In the genomic region with DNA sequence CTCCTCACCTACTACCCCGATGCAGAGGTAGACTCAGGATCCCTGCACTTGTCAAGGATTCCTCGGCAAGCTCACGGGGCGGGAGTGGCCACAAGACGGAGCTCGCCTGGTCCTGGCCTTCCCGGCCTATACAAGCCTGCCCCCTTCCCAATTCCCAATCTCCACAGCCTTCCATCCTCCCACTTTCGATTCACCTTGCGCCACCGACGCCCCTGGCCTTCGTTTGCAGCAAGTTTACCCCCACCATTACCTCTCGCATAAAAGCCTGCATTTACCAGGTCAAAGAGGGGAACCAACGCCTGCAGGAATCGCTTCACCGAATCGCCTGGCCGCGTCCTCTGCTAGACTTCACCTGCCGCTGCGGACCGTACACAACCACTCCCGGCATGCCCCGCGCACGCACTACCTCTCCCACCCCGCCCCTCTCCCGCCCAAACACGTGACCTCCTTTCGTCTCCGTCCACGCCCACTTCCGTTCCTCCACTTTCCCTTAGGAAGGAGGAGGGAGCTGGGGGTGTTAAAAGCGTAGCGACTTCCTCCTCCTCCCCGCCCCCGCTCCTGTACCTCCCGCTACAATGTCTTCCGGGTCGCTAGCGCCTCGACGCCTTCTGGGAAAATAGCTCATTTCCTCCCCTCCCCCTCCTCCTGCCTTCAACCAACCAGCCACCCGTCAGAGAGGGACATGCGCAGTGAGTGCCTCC, we compare ENCODE assay signal across 8 cellular contexts. TPM values are rescaled to one million over a fixed set of nuclear protein-coding genes. Genes with fewer than 3 reads are reported as not detected.
DNase-seq lines count a peak whose midpoint lies in the region; ATAC-seq, FAIRE-seq and TF ChIP-seq lines count a peak whose summit lies in the region.

A gene (minus strand): TSS at position 380 of the 701 bp plus-strand sequence. CDS start 44,779 bp downstream, outside the sequence.

- DNase-seq in Caki2 (ENCODE audit: low read depth) = peak; percentile 100
- DNase-seq in HTR-8/SVneo (ENCODE audit: insufficient read length, low spot score) = peak; percentile 91
- DNase-seq in NOMO-1 treated with DMSO at 0.1 percent for 48 hours (lab: John Stamatoyannopoulos, UW; ENCODE audit: unreplicated experiment) = peak; percentile 99
- DNase-seq in activated CD8-positive, alpha-beta memory T cell treated with anti-CD3 and anti-CD28 coated beads for 4 hours (ENCODE audit: low read depth in 2 of 2) = peak; percentile 97 to 98
- peak; percentile 89 to 97 for DNase-seq in H1 (ENCODE audit: low read depth in 1 of 2, low spot score in 2 of 2)
- peak; percentile 76 to 92 for DNase-seq in memory B cell (ENCODE audit: low spot score in 2 of 2)
- DNase-seq in stimulated activated CD8-positive, alpha-beta memory T cell treated with anti-CD3 and anti-CD28 coated beads, Interleukin-12 subunit alpha, Interleukin-12 subunit beta, amount 100 ng/mL, for 24 hours (ENCODE audit: extremely low read depth) = peak; percentile 94

- H2AFZ ChIP-seq in H1 (ENCODE audit: low read length) = peak within 1 kb of the TSS; percentile 75; the same call in 1 of the 2 replicates

- no peaks in the 10 kb centered on the region for H3K27me3 Mint-ChIP-seq in memory B cell

- CTCF ChIA-PET in H1 (lab: Charles Lee; ENCODE audit: partially characterized antibody) = interaction anchor here (0.7 to 2.8 kb wide), 12 partner anchors 9 to 941 kb away, joined by 3 to 9 read pairs (median 4); no protein-coding TSS in a partner anchor

- H3K4ac ChIP-seq in H1 (replicated peaks; ENCODE audit: insufficient read length, low read depth, low read length) = peak within 1 kb of the TSS; percentile 40

- peaks cover 41% of the 10 kb centered on the region for H3K4me1 Mint-ChIP-seq in memory B cell

- H4K20me1 ChIP-seq in H1 (replicated peaks in 1 of 2; ENCODE audit: control insufficient read depth in 1 of 2, insufficient read depth in 2 of 2, low read length in 2 of 2) = peaks cover 7 to 8% of the 10 kb centered on the region in 2 experiments

- ATAC-seq in GM21367 (IDR thresholded peaks at IDR 0.05; ENCODE audit: unreplicated experiment) (peak; percentile 71), memory B cell (ENCODE audit: low read depth) (peak; percentile 81)

- peak within 1 kb of the TSS; percentile 98 for H3K4me3 Mint-ChIP-seq in memory B cell

- H4K5ac ChIP-seq in H1 (ENCODE audit: insufficient read length, low read depth, low read length) = peak within 1 kb of the TSS; percentile 96

- TF ChIP-seq POLR2A in H1 (IDR thresholded peaks at IDR 0.05; ENCODE audit: control extremely low read depth in 1 of 2, low read depth in 2 of 2, low read length in 2 of 2) = peak; percentile 73 to 87

- FAIRE-seq in HTR-8/SVneo (lab: Jason Lieb, UNC) = peak; percentile 98
- FAIRE-seq in H1 (lab: Jason Lieb, UNC) = peak; percentile 19

- peak within 1 kb of the TSS; percentile 83 for H3K27ac ChIP-seq in H1 (ENCODE audit: low read depth, low read length)

- peak within 1 kb of the TSS; percentile 93 for H3K27ac Mint-ChIP-seq in memory B cell

- no peaks in the 10 kb centered on the region for H3K9me3 ChIP-seq in H1 (ENCODE audit: insufficient read depth in 2 of 2, low read depth in 1 of 2, low read length in 1 of 2)

- H3K14ac ChIP-seq in H1 (ENCODE audit: insufficient read length) = no peak within 1 kb of the TSS

- peak within 1 kb of the TSS; percentile 85 to 99 for H3K4me2 ChIP-seq in H1 (ENCODE audit: insufficient read depth in 1 of 2, low read depth in 2 of 2, low read length in 2 of 2)

- peak within 1 kb of the TSS; percentile 94 for H3K18ac ChIP-seq in H1 (ENCODE audit: extremely low read depth, low read length)

- H3K56ac ChIP-seq in H1 (replicated peaks; ENCODE audit: insufficient read length, low read depth, low read length) = peak within 1 kb of the TSS; percentile 82

- peak within 1 kb of the TSS; percentile 97; the same call in 1 of the 2 replicates for H4K8ac ChIP-seq in H1 (ENCODE audit: extremely low read depth, insufficient read depth, low read length)

- POLR2A ChIA-PET in H1 (lab: Charles Lee; ENCODE audit: partially characterized antibody) = interaction anchor here (0.6 to 2.1 kb wide), 15 partner anchors 9 to 732 kb away, joined by 3 to 8 read pairs (median 3); no protein-coding TSS in a partner anchor

- H2BK20ac ChIP-seq in H1 (ENCODE audit: low read length) = 0 out of 2 replicates have a peak within 1 kb of the TSS, but pooled peaks have one; percentile 21

- H3K79me2 ChIP-seq in H1 (ENCODE audit: control insufficient read depth in 1 of 2, insufficient read depth in 2 of 2, low read length in 2 of 2) = peaks cover 20 to 86% of the 10 kb centered on the region in 2 experiments

- TF ChIP-seq RAD21 in H1 (IDR thresholded peaks at IDR 0.05 in 1 of 2, conservative IDR thresholded peaks at IDR 0.05 in 1 of 2; ENCODE audit: low read depth in 2 of 2, low read length in 2 of 2) = peak; percentile 38 to 48; a peak in 3 of 4 replicates

- TF ChIP-seq CTCF in H1 (IDR thresholded peaks at IDR 0.05; ENCODE audit: control extremely low read depth in 1 of 3, insufficient read depth in 1 of 3, low read depth in 1 of 3, low read length in 3 of 3) = peak; percentile 44 to 78 (median 73)

- peak within 1 kb of the TSS; percentile 95 for H2BK5ac ChIP-seq in H1 (ENCODE audit: low read depth, low read length)

- no peak within 1 kb of the TSS for H3K23ac ChIP-seq in H1 (ENCODE audit: insufficient read length)

- no peaks in the 10 kb centered on the region for H3K27me3 ChIP-seq in H1 (replicated peaks in 1 of 4; ENCODE audit: control insufficient read depth in 3 of 4, extremely low read depth in 1 of 4, insufficient read depth in 3 of 4, low read length in 3 of 4)

- peak; percentile 11 to 58; a peak in 2 of 3 replicates for TF ChIP-seq EP300 in H1 (IDR thresholded peaks at IDR 0.05; ENCODE audit: borderline replicate concordance in 1 of 2, low read depth in 2 of 2, low read length in 2 of 2)

- 1% methylated on average over 20 of the region's 45 CpGs; no CpG with 5 or more reads in 1 of the 2 experiments for WGBS in H1 (ENCODE audit: extremely low coverage in 1 of 2, insufficient coverage in 1 of 2, insufficient read length in 1 of 2, insufficient replicate concordance in 2 of 2, low coverage in 1 of 2, low lambda C conversion rate in 2 of 2, missing lambda C conversion rate in 1 of 2), 2 experiments

- no peak within 1 kb of the TSS for H2AK5ac ChIP-seq in H1 (ENCODE audit: low read depth, low read length)

- H3K23me2 ChIP-seq in H1 (ENCODE audit: low read depth, low read length) = peaks cover 6% of the 10 kb centered on the region

- peak within 1 kb of the TSS; percentile 59 to 92 (median 90) for H3K9ac ChIP-seq in H1 (replicated peaks in 1 of 4; ENCODE audit: extremely low read depth in 1 of 4, low read depth in 3 of 4, low read length in 3 of 4)

- no peaks in the 10 kb centered on the region for H3K9me3 Mint-ChIP-seq in memory B cell

- no peak within 1 kb of the TSS for H2BK120ac ChIP-seq in H1 (replicated peaks; ENCODE audit: low read depth, low read length)

- H3K36me3 ChIP-seq in H1 (ENCODE audit: control insufficient read depth in 2 of 4, insufficient read depth in 4 of 4, low read length in 3 of 4) = peaks cover 0 to 7% (median 0%) of the 10 kb centered on the region in 4 experiments; a peak in 1 of 8 replicates

- H2BK15ac ChIP-seq in H1 (ENCODE audit: low read length) = no peak within 1 kb of the TSS

- peaks cover 3% of the 10 kb centered on the region; the same call in 1 of the 2 replicates for H3K79me1 ChIP-seq in H1 (ENCODE audit: low read depth, low read length)

- H4K91ac ChIP-seq in H1 (replicated peaks; ENCODE audit: insufficient read length, low read length) = peak within 1 kb of the TSS; percentile 70

- H2BK12ac ChIP-seq in H1 (ENCODE audit: low read depth, low read length) = peak within 1 kb of the TSS; percentile 35; the same call in 1 of the 2 replicates

- in situ Hi-C loops in Caki2 (cut with HindIII; ENCODE audit: low pct_unique_long_range_greater_than_20kb, low sequenced_read_pairs) = no loop called here

- peaks cover 10% of the 10 kb centered on the region for H3K36me3 Mint-ChIP-seq in memory B cell

- H3K4me3 ChIP-seq in H1 (ENCODE audit: extremely low read depth in 1 of 4, insufficient read depth in 2 of 4, low read depth in 3 of 4, low read length in 4 of 4) = peak within 1 kb of the TSS; percentile 84 to 99 (median 96)

- no peaks in the 10 kb centered on the region; a peak in 2 of 7 replicates for H3K4me1 ChIP-seq in H1 (replicated peaks in 1 of 4; ENCODE audit: control insufficient read depth in 3 of 4, insufficient read depth in 4 of 4, low read length in 3 of 4)

TF ChIP-seq in H1, 55 proteins besides CTCF, POLR2A, EP300 and RAD21 (continues in another document):
- TF ChIP-seq PHF8 (conservative IDR thresholded peaks at IDR 0.05; ENCODE audit: low read depth, low read length) = peak; percentile 91
- TF ChIP-seq EGR1 (IDR thresholded peaks at IDR 0.05; ENCODE audit: borderline replicate concordance, low read depth, low read length) = peak; percentile 99
- TF ChIP-seq SRF (IDR thresholded peaks at IDR 0.05; ENCODE audit: low read depth, low read length) = no peak
- peak; percentile 55 for TF ChIP-seq SP4 (IDR thresholded peaks at IDR 0.05; ENCODE audit: low read length)
- TF ChIP-seq BRCA1 (IDR thresholded peaks at IDR 0.05; ENCODE audit: low read depth, low read length) = no peak
- peak; percentile 82 for TF ChIP-seq ASH2L (IDR thresholded peaks at IDR 0.05; ENCODE audit: low read length)
- peak; percentile 83 for TF ChIP-seq TAF1 (IDR thresholded peaks at IDR 0.05; ENCODE audit: low read depth, low read length)
- peak; percentile 80; the same call in 1 of the 2 replicates for TF ChIP-seq SP1 (IDR thresholded peaks at IDR 0.05; ENCODE audit: low read depth, low read length)
- peak; percentile 63 for TF ChIP-seq TBP (IDR thresholded peaks at IDR 0.05; ENCODE audit: low read depth, low read length)
- peak; percentile 63; the same call in 1 of the 2 replicates for TF ChIP-seq CREB1 (IDR thresholded peaks at IDR 0.05)
- TF ChIP-seq MAFK (IDR thresholded peaks at IDR 0.05; ENCODE audit: low read depth, low read length) = no peak

RNA-seq across cellular contexts. Expression of the gene that starts here (rescaled TPM):
- total RNA-seq in Caki2 (2014; rRNA removed; shearing (Covaris generic); ENCODE audit: low replicate concordance) = 17.6 and 28.8 TPM in 2 replicates
- total RNA-seq in H1 (2021; fragmentation: NEBNext Ultra II Directional; extraction: Animal tissue kit (Norgen Biotek cat#: 25700)) = 63.4 and 63.7 TPM in 2 replicates
- polyA plus RNA-seq in H1 (2011; rRNA removed) = 19.2 and 22.7 TPM in 2 replicates
- 55.3 TPM for polyA plus RNA-seq in H1 (2011; cell fraction: cytosol; rRNA removed)
- polyA plus RNA-seq in H1 (2011; cell fraction: nucleus; rRNA removed) = 11.5 TPM
- 22.0 to 40.2 TPM (median 29.6 TPM) in 4 replicates for polyA plus RNA-seq in H1 (2012, experiment 1 of 2)
- polyA plus RNA-seq in H1 (2012, experiment 2 of 2) = 2.8 TPM
- 46.6 TPM for polyA plus RNA-seq in H1 (2013, experiment 1 of 2)
- polyA plus RNA-seq in H1 (2013, experiment 2 of 2) = 46.7 TPM
- 28.3 and 36.6 TPM in 2 replicates for polyA minus RNA-seq in H1 (2011; rRNA and poly(A)+ RNA removed)
- 21.4 TPM for polyA minus RNA-seq in H1 (2011; cell fraction: cytosol; rRNA and poly(A)+ RNA removed)
- polyA minus RNA-seq in H1 (2011; cell fraction: nucleus; rRNA and poly(A)+ RNA removed) = 74.0 TPM

Comparison
In these comparisons a context has a peak if more than half of its experiments do, and no peak if none do; other contexts are left out.
1. Peak in every context shown above with its lines: DNase-seq, ATAC-seq, H3K4me3 ChIP-seq and H3K27ac ChIP-seq.